ENCODE assay signal across 13 cellular contexts in the genomic region with DNA sequence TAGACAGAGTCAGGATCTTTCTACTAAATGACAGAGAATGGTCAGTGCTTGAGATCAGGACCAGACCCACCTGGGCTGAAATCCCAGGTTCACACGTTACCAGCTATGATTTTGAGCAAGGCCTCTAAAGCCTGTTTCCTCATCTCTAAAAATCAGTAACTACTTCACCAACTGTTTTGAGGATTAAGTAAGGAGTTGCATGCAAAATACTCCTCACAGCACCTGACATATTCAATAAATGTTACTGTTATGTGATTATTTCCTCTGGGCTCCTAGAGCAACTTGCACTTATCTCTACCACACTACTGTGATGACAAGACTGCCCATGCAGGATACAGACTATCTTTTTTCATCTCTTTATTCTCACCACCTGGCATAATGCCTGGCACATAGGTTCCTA. TPM values are rescaled to one million over a fixed set of nuclear protein-coding genes. Genes with fewer than 3 reads are reported as not detected.
A peak's percentile ranks its signal among the peaks of the same experiment; 100 is the strongest.
DNase-seq lines count a peak whose midpoint lies in the region; ATAC-seq, FAIRE-seq and TF ChIP-seq lines count a peak whose summit lies in the region.
"Had no signal": no experiment of that assay in that cellular context is flagged by ENCODE, and none has a peak within 500 bp of the region (broad histone marks: within the 10 kb centered on the region; RNA-seq: fewer than 3 reads in every experiment).

No MANE protein-coding gene starts in this region.

- H3K4me1 ChIP-seq in PC-3 (ENCODE audit: insufficient read depth, low read length) (peaks cover 23% of the 10 kb centered on the region), endothelial cell of umbilical vein (ENCODE audit: control insufficient read depth, extremely low read depth, insufficient read depth, low read length) (peaks cover 34% of the 10 kb centered on the region), transverse colon (peaks cover 0 to 34% (median 8%) of the 10 kb centered on the region in 4 donors), BE2C (no peaks in the 10 kb centered on the region; the same call in 1 of the 2 replicates)

- H3K9me1 ChIP-seq in endothelial cell of umbilical vein (replicated peaks; ENCODE audit: control insufficient read depth, extremely low read depth, insufficient read depth, low read length), result no peaks in the 10 kb centered on the region

- peak overlapping the region; percentile 78; the same call in 1 of the 2 replicates for H3K4me3 ChIP-seq in PC-3 (ENCODE audit: low read length)
- H3K4me3 ChIP-seq in endothelial cell of umbilical vein (replicated peaks in 1 of 3; ENCODE audit: insufficient read depth in 1 of 3, low read depth in 1 of 3, low read length in 3 of 3), result peak overlapping the region in 1 of 3 experiments; percentile 77
- peak overlapping the region; percentile 63 for H3K4me3 ChIP-seq in skeletal muscle cell (ENCODE audit: low read depth, low read length)
- H3K4me3 ChIP-seq in transverse colon, result no peak overlapping the region
- H3K4me3 ChIP-seq in BE2C (ENCODE audit: low read depth, low read length), result no peak overlapping the region

- H3F3A ChIP-seq in PC-3 (ENCODE audit: low read length, unreplicated experiment), result no peaks in the 10 kb centered on the region

- H3K36me3 ChIP-seq in PC-3 (ENCODE audit: low read depth, low read length) (no peaks in the 10 kb centered on the region), endothelial cell of umbilical vein (ENCODE audit: control insufficient read depth in 2 of 2, extremely low read depth in 1 of 2, insufficient read depth in 2 of 2, low read length in 2 of 2) (no peaks in the 10 kb centered on the region), transverse colon (no peaks in the 10 kb centered on the region), BE2C (no peaks in the 10 kb centered on the region)

- TF ChIP-seq POLR2A in endothelial cell of umbilical vein (IDR thresholded peaks at IDR 0.05; ENCODE audit: low read depth, low read length), result no peak
- TF ChIP-seq POLR2A in transverse colon (IDR thresholded peaks at IDR 0.05), result no peak

- H3K9me2 ChIP-seq in PC-3 (replicated peaks; ENCODE audit: low read length), result no peaks in the 10 kb centered on the region

- ATAC-seq in PC-3 (no peak), T-cell (replicated peaks in 1 of 4) (no peak)
- ATAC-seq: right cardiac atrium had no signal

- H3K4me3 Mint-ChIP-seq in T-cell, result peak overlapping the region in 1 of 3 donors; percentile 15

- dilution Hi-C loops in endothelial cell of umbilical vein (cut with MboI; ENCODE audit: extremely low pct_ligation_motif_present, low sequenced_read_pairs), result no loop called here

- H3K79me2 ChIP-seq in PC-3 (ENCODE audit: low read length), result peaks cover 58% of the 10 kb centered on the region
- H3K79me2 ChIP-seq in endothelial cell of umbilical vein (ENCODE audit: control insufficient read depth, insufficient read depth, low read length), result peaks cover 58% of the 10 kb centered on the region

- H3K27ac ChIP-seq in PC-3 (ENCODE audit: low read length), result no peak overlapping the region
- H3K27ac ChIP-seq in endothelial cell of umbilical vein (ENCODE audit: insufficient read depth, low read depth, low read length), result no peak overlapping the region
- peak overlapping the region in 1 of 4 donors; percentile 94 for H3K27ac ChIP-seq in transverse colon

- POLR2A ChIA-PET in PC-3 (lab: Charles Lee; ENCODE audit: unreplicated experiment) (no interaction called here), endothelial cell of umbilical vein (lab: Charles Lee) (no interaction called here), T-cell (lab: Charles Lee) (no interaction called here)

- H3K27ac Mint-ChIP-seq in T-cell, result no peak overlapping the region

- H3K9ac ChIP-seq in PC-3 (ENCODE audit: low read length) (no peak overlapping the region), endothelial cell of umbilical vein (replicated peaks; ENCODE audit: extremely low read depth, insufficient read depth, low read length) (no peak overlapping the region)

- TF ChIP-seq CTCF in PC-3 (conservative IDR thresholded peaks at IDR 0.05; ENCODE audit: low read depth, low read length) (no peak), endothelial cell of umbilical vein (IDR thresholded peaks at IDR 0.05; ENCODE audit: extremely low read depth in 1 of 2, insufficient read depth in 1 of 2, low read depth in 1 of 2, low read length in 2 of 2) (no peak), transverse colon (IDR thresholded peaks at IDR 0.05) (no peak), BE2C (IDR thresholded peaks at IDR 0.05; ENCODE audit: low read depth, low read length) (no peak)

- H2AFZ ChIP-seq in PC-3 (ENCODE audit: low read length) (no peak overlapping the region), endothelial cell of umbilical vein (ENCODE audit: low read depth, low read length) (no peak overlapping the region)

- no peaks in the 10 kb centered on the region for H3K9me3 Mint-ChIP-seq in T-cell

- no peaks in the 10 kb centered on the region for H3K36me3 Mint-ChIP-seq in T-cell

- H3K4me2 ChIP-seq in PC-3 (ENCODE audit: low read length) (peak overlapping the region; percentile 87), endothelial cell of umbilical vein (ENCODE audit: insufficient read depth, low read length) (peak overlapping the region; percentile 66)

- no peaks in the 10 kb centered on the region for H3K27me3 Mint-ChIP-seq in T-cell

- WGBS in transverse colon (ENCODE audit: low coverage in 1 of 2), 2 donors, result 38 to 81% methylated on average over 1 of the region's 1 CpG

- H4K20me1 ChIP-seq in PC-3 (ENCODE audit: low read length) (no peaks in the 10 kb centered on the region), endothelial cell of umbilical vein (replicated peaks; ENCODE audit: control insufficient read depth, extremely low read depth, insufficient read depth, low read length) (peaks cover 2% of the 10 kb centered on the region)

- BruUV-seq in PC-3 (replicated peaks; lab: Mats Ljungman, UMichigan) (no TSS peak), endothelial cell of umbilical vein (replicated peaks; lab: Mats Ljungman, UMichigan) (no TSS peak)

- H3K27me3 ChIP-seq in PC-3 (ENCODE audit: low read length), result no peaks in the 10 kb centered on the region
- H3K27me3 ChIP-seq in endothelial cell of umbilical vein (ENCODE audit: control insufficient read depth in 2 of 2, insufficient read depth in 2 of 2, low read length in 2 of 2), result no peaks in the 10 kb centered on the region
- no peaks in the 10 kb centered on the region for H3K27me3 ChIP-seq in transverse colon
- no peaks in the 10 kb centered on the region for H3K27me3 ChIP-seq in BE2C

- peaks cover 6 to 42% (median 25%) of the 10 kb centered on the region in 3 donors for H3K4me1 Mint-ChIP-seq in T-cell

- in situ Hi-C loops in transverse colon (cut with MboI; ENCODE audit: low pct_ligation_motif_present in 1 of 4, low pct_unique_long_range_greater_than_20kb in 1 of 4, low sequenced_read_pairs in 3 of 4), result loop anchor here in 1 of 4 donors (25.0 kb wide), 1 partner anchor 168 kb away; no protein-coding TSS in a partner anchor

- CTCF ChIA-PET in PC-3 (lab: Charles Lee) (no interaction called here), endothelial cell of umbilical vein (lab: Charles Lee) (interaction anchor here (4.0 kb wide), 1 partner anchor 173 kb away, joined by 18 read pairs; no protein-coding TSS in a partner anchor), T-cell (lab: Charles Lee) (interaction anchor here in 1 of 2 donors (3.1 kb wide), 1 partner anchor 69 kb away, joined by 11 read pairs; no protein-coding TSS in a partner anchor)

- DNase-seq in NCI-H748 (lab: John Stamatoyannopoulos, UW; ENCODE audit: unreplicated experiment), result peak; percentile 42
- no peak for DNase-seq in NCI-H748 treated with DMSO at 0.1 percent for 48 hours (lab: John Stamatoyannopoulos, UW)
- no peak for DNase-seq in PC-3
- no peak for DNase-seq in endothelial cell of umbilical vein (ENCODE audit: low read depth, low spot score)
- no peak for DNase-seq in skeletal muscle cell (ENCODE audit: low read depth)
- no peak for DNase-seq in transverse colon
- DNase-seq in BE2C, result no peak
- DNase-seq in T-cell, result no peak
- DNase-seq: ACHN; activated naive CD4-positive, alpha-beta T cell treated with Interleukin-2 at 50 U/mL for 16 hours; NCI-H510A; right cardiac atrium; stimulated activated CD8-positive, alpha-beta memory T cell treated with anti-CD3 and anti-CD28 coated beads, Interleukin-4, amount 100 ng/mL, for 48 hours had no signal

- no peak for FAIRE-seq in endothelial cell of umbilical vein (lab: Jason Lieb, UNC)

- TF ChIP-seq EP300 in transverse colon (IDR thresholded peaks at IDR 0.05; ENCODE audit: low read depth), result no peak

- H3K9me3 ChIP-seq in PC-3 (ENCODE audit: low read length) (no peaks in the 10 kb centered on the region), endothelial cell of umbilical vein (replicated peaks; ENCODE audit: control insufficient read depth, insufficient read depth, low read length) (no peaks in the 10 kb centered on the region), transverse colon (no peaks in the 10 kb centered on the region), BE2C (no peaks in the 10 kb centered on the region)

- intact Hi-C loops in PC-3 (cut with micrococcal nuclease) (loop anchor here (5.0 kb wide), 1 partner anchor 48 kb away; no protein-coding TSS in a partner anchor), endothelial cell of umbilical vein (cut with micrococcal nuclease) (loop anchor here (10.0 kb wide), 3 partner anchors 171 to 859 kb away; partner anchors contain the start of gene HSPH1), transverse colon (cut with DNase I; ENCODE audit: low total_unique reads) (no loop called here)

TF ChIP-seq in endothelial cell of umbilical vein, 7 proteins besides CTCF, POLR2A, EP300 and RAD21 (continues in another document):
- TF ChIP-seq MAX (IDR thresholded peaks at IDR 0.05; ENCODE audit: insufficient read depth, insufficient read length), result no peak
- TF ChIP-seq MYC (IDR thresholded peaks at IDR 0.05; ENCODE audit: low read depth, low read length), result no peak
- no peak for TF ChIP-seq EZH2 (IDR thresholded peaks at IDR 0.05; ENCODE audit: borderline replicate concordance, low read depth, low read length, severe bottlenecking)
- no peak for TF ChIP-seq FOS (IDR thresholded peaks at IDR 0.05; ENCODE audit: borderline replicate concordance, insufficient read depth, low read length)

RNA-seq across cellular contexts. Expression of gene KATNAL1, which starts 1.9 kb away (rescaled TPM):
- total RNA-seq in PC-3 (2014; rRNA removed), result 4.1 and 4.3 TPM in 2 replicates
- 43.1 and 49.2 TPM in 2 replicates for total RNA-seq in endothelial cell of umbilical vein
- 6.9 and 7.2 TPM in 2 replicates for polyA plus RNA-seq in endothelial cell of umbilical vein
- polyA plus RNA-seq in endothelial cell of umbilical vein (2011; cell fraction: cytosol; rRNA removed), result 8.0 and 8.7 TPM in 2 replicates
- polyA plus RNA-seq in endothelial cell of umbilical vein (2011; cell fraction: nucleus; rRNA removed), result 10.5 and 14.5 TPM in 2 replicates
- 26.3 and 31.3 TPM in 2 replicates for polyA plus RNA-seq in endothelial cell of umbilical vein (2012)
- polyA minus RNA-seq in endothelial cell of umbilical vein, result 17.0 and 20.2 TPM in 2 replicates
- polyA minus RNA-seq in endothelial cell of umbilical vein (2011; cell fraction: cytosol; rRNA and poly(A)+ RNA removed), result 1.9 TPM
- polyA minus RNA-seq in endothelial cell of umbilical vein (2011; cell fraction: nucleus; rRNA and poly(A)+ RNA removed), result 35.3 and 45.9 TPM in 2 replicates
- 1 to 10 TPM; 4.4 to 9.8 (median 6.7) TPM for total RNA-seq in transverse colon
- polyA plus RNA-seq in BE2C (2012; ENCODE audit: insufficient read depth, insufficient read length, low read depth), result 5.9 TPM
- total RNA-seq in T-cell, result 10 to 100 TPM in 1 of 5 donors, 1 to 10 TPM in 4; 4.0 to 13.8 (median 7.3) TPM

Comparison
In these comparisons a context has a peak if more than half of its experiments do, and no peak if none do; other contexts are left out.
1. H3K4me3 ChIP-seq: peak in PC-3 (single experiment) and skeletal muscle cell (single experiment); none in transverse colon (0 of 4) and BE2C (single experiment).